22 cellular contexts compared by ENCODE assay signal in the genomic region with DNA sequence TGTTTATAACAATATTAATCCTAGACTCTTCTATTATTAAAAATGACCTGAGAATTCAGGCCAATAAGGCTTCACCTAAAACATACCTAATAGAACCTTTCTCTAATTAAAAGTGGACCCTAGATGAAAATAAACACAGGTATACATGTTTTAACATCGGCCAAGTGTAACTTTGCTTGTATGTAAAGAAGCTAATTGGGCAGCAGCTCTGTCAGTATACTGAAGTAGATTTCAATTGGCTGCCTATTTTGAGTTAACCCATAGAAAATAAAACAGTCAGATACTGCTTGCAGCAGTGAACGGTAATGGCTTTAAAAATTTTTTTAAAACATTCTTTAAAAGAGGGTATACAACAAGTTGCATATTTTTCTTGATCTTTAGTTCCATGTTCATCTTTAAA.
"Had no signal": no experiment of that assay in that cellular context is flagged by ENCODE, and none has a peak within 500 bp of the region (broad histone marks: within the 10 kb centered on the region; RNA-seq: fewer than 3 reads in every experiment).

No MANE protein-coding gene starts in this region.

- H3K4me3 ChIP-seq: coronary artery, lower lobe of right lung, pancreas, right lobe of liver, thoracic aorta, transverse colon, upper lobe of right lung, uterus had no signal

- DNase-seq: dermis blood vessel endothelial cell; effector memory CD8-positive, alpha-beta T cell; hypothalamus; left ventricle myocardium superior; lower lobe of right lung; naive B cell; pancreas; retina; right lobe of liver; small intestine; stimulated activated CD4-positive, alpha-beta T cell treated with anti-CD3 and anti-CD28 coated beads, Interleukin-15, amount 100 ng/mL, for 24 hours; stimulated activated CD4-positive, alpha-beta T cell treated with anti-CD3 and anti-CD28 coated beads, Interleukin-2, amount 100 ng/mL, for 48 hours; stimulated activated naive B cell treated with anti-CD40 and anti-IgM and Interleukin-4, amounts not matched to agents 10 μg/mL and 1 μg/mL and 100 μg/mL, for 72 hours; transverse colon; upper lobe of right lung; uterus had no signal

- H3K27me3 ChIP-seq: neutrophil, pancreas, right lobe of liver, transverse colon, upper lobe of right lung, uterus had no signal

- H3K4me3 Mint-ChIP-seq: effector memory CD8-positive, alpha-beta T cell; naive B cell; natural killer cell treated with Interleukin-12 subunit alpha and Interleukin-12 subunit beta and Interleukin-15 and Interleukin-18, amount 100 ng/mL, for 72 hours; neural crest cell; stimulated activated naive B cell treated with anti-CD40 and anti-IgM and Interleukin-4, amounts not matched to agents 10 μg/mL and 1 μg/mL and 100 μg/mL, for 72 hours; stimulated activated naive CD8-positive, alpha-beta T cell treated with anti-CD3 and anti-CD28 coated beads, Interleukin-15, Interleukin-2, amounts not matched to agents 100 ng/mL and 50 ng/mL, for 24 hours had no signal

- H3K36me3 ChIP-seq: lower lobe of right lung, neutrophil, pancreas, right lobe of liver, thoracic aorta, upper lobe of right lung, uterus had no signal

- H3K27ac ChIP-seq: coronary artery, lower lobe of right lung, neutrophil, pancreas, right lobe of liver, thoracic aorta, transverse colon, upper lobe of right lung, uterus had no signal

- H3K27me3 Mint-ChIP-seq: effector memory CD8-positive, alpha-beta T cell; naive B cell; natural killer cell treated with Interleukin-12 subunit alpha and Interleukin-12 subunit beta and Interleukin-15 and Interleukin-18, amount 100 ng/mL, for 72 hours; stimulated activated naive B cell treated with anti-CD40 and anti-IgM and Interleukin-4, amounts not matched to agents 10 μg/mL and 1 μg/mL and 100 μg/mL, for 72 hours; stimulated activated naive CD8-positive, alpha-beta T cell treated with anti-CD3 and anti-CD28 coated beads, Interleukin-15, Interleukin-2, amounts not matched to agents 100 ng/mL and 50 ng/mL, for 24 hours had no signal

- H3K4me1 ChIP-seq: lower lobe of right lung, right lobe of liver, upper lobe of right lung, uterus had no signal

- H3K4me1 Mint-ChIP-seq: neural crest cell had no signal

- H3K9me3 ChIP-seq: pancreas, right lobe of liver, thoracic aorta had no signal

- H3K27ac Mint-ChIP-seq: effector memory CD8-positive, alpha-beta T cell; natural killer cell treated with Interleukin-12 subunit alpha and Interleukin-12 subunit beta and Interleukin-15 and Interleukin-18, amount 100 ng/mL, for 72 hours; stimulated activated naive B cell treated with anti-CD40 and anti-IgM and Interleukin-4, amounts not matched to agents 10 μg/mL and 1 μg/mL and 100 μg/mL, for 72 hours; stimulated activated naive CD8-positive, alpha-beta T cell treated with anti-CD3 and anti-CD28 coated beads, Interleukin-15, Interleukin-2, amounts not matched to agents 100 ng/mL and 50 ng/mL, for 24 hours had no signal

- ATAC-seq: effector memory CD8-positive, alpha-beta T cell; left ventricle myocardium superior; lower lobe of right lung; natural killer cell treated with Interleukin-12 subunit alpha and Interleukin-12 subunit beta and Interleukin-15 and Interleukin-18, amount 100 ng/mL, for 72 hours; pancreas; right lobe of liver; stimulated activated naive B cell treated with anti-CD40 and anti-IgM and Interleukin-4, amounts not matched to agents 10 μg/mL and 1 μg/mL and 100 μg/mL, for 72 hours; upper lobe of right lung had no signal
